1 cellular context compared by ENCODE assay signal in genomic region chr1:100249155-100249536, GRCh38.
TF ChIP-seq lines count a peak whose summit lies in the region.

No MANE protein-coding gene starts in this region.

TF ChIP-seq in endothelial cell of umbilical vein, 7 proteins besides CTCF, POLR2A, EP300 and RAD21:
- TF ChIP-seq MAX (IDR thresholded peaks at IDR 0.05; ENCODE audit: insufficient read depth, insufficient read length) (no peak), EZH2 (IDR thresholded peaks at IDR 0.05; ENCODE audit: borderline replicate concordance, low read depth, low read length, severe bottlenecking) (no peak)
